Comparison of ENCODE assay signal across 11 cellular contexts in genomic region chr2:106566050-106566449, GRCh38.
DNase-seq lines count a peak whose midpoint lies in the region; ATAC-seq and TF ChIP-seq lines count a peak whose summit lies in the region.
"Had no signal": no experiment of that assay in that cellular context is flagged by ENCODE, and none has a peak within 500 bp of the region (broad histone marks: within the 10 kb centered on the region; RNA-seq: fewer than 3 reads in every experiment).

No MANE protein-coding gene starts in this region.

- H4K20me1 ChIP-seq in MM.1S (ENCODE audit: insufficient read depth, low read length), result no peaks in the 10 kb centered on the region

- H3F3A ChIP-seq in MM.1S (ENCODE audit: insufficient read depth, low read length), result peaks cover 13% of the 10 kb centered on the region

- H3K9ac ChIP-seq in MM.1S (ENCODE audit: low read length), result peak overlapping the region; percentile 10; the same call in 1 of the 2 replicates

- no peaks in the 10 kb centered on the region for H3K36me3 ChIP-seq in MM.1S (replicated peaks; ENCODE audit: insufficient read depth, low read length)

- H3K27ac ChIP-seq in MM.1S (ENCODE audit: low read length), result peak overlapping the region; percentile 65; the same call in 1 of the 2 replicates
- H3K27ac ChIP-seq: testis had no signal

- H3K9me2 ChIP-seq in MM.1S (replicated peaks; ENCODE audit: insufficient read depth, low read length), result no peaks in the 10 kb centered on the region

- H3K4me1 ChIP-seq in MM.1S (ENCODE audit: low read length), result peaks cover 26% of the 10 kb centered on the region
- H3K4me1 ChIP-seq: testis had no signal

- H3K79me2 ChIP-seq in MM.1S (ENCODE audit: low read length), result no peaks in the 10 kb centered on the region

- peak; percentile 44 for DNase-seq in NCI-H2029 (lab: John Stamatoyannopoulos, UW)
- DNase-seq in NCI-H2029 treated with DMSO at 0.1 percent for 48 hours (lab: John Stamatoyannopoulos, UW), result no peak
- DNase-seq in MM.1S, result peak; percentile 59
- peak; percentile 51 for DNase-seq in fibroblast of mammary gland (ENCODE audit: low read depth)
- DNase-seq in stimulated activated CD4-positive, alpha-beta T cell treated with anti-CD3 and anti-CD28 coated beads, Interleukin-2, amount 100 ng/mL, for 24 hours, result peak; percentile 33 to 46
- no peak for DNase-seq in C1 segment of cervical spinal cord (lab: John Stamatoyannopoulos, UW)
- DNase-seq: 8988T, RPMI8226, testis had no signal

- ATAC-seq in GM21529 (IDR thresholded peaks at IDR 0.05; ENCODE audit: unreplicated experiment), result no peak
- ATAC-seq in HG03039 (IDR thresholded peaks at IDR 0.05; ENCODE audit: unreplicated experiment), result no peak

- peak overlapping the region; percentile 65 for H2AFZ ChIP-seq in MM.1S (ENCODE audit: low read length)

- H3K4me2 ChIP-seq in MM.1S (ENCODE audit: low read depth, low read length), result peak overlapping the region; percentile 42

- no peak overlapping the region for H3K4me3 ChIP-seq in MM.1S (ENCODE audit: low read length)
- no peak overlapping the region for H3K4me3 ChIP-seq in fibroblast of mammary gland (ENCODE audit: control insufficient read depth, low read depth, low read length)
- H3K4me3 ChIP-seq: testis had no signal

- no peaks in the 10 kb centered on the region for H3K27me3 ChIP-seq in MM.1S (replicated peaks; ENCODE audit: insufficient read depth, low read length)
- H3K27me3 ChIP-seq: testis had no signal

- no peaks in the 10 kb centered on the region for H3K9me3 ChIP-seq in MM.1S (replicated peaks; ENCODE audit: insufficient read depth, low read length)
- H3K9me3 ChIP-seq: testis had no signal

- TF ChIP-seq CTCF in MM.1S (IDR thresholded peaks at IDR 0.05; ENCODE audit: low read length) (no peak), fibroblast of mammary gland (conservative IDR thresholded peaks at IDR 0.05; ENCODE audit: control insufficient read depth, insufficient read depth, low read depth, low read length) (no peak)

Comparison
In these comparisons a context has a peak if more than half of its experiments do, and no peak if none do; other contexts are left out.
1. DNase-seq: peak in NCI-H2029 (single experiment), MM.1S (single experiment), fibroblast of mammary gland (single experiment) and stimulated activated CD4-positive, alpha-beta T cell treated with anti-CD3 and anti-CD28 coated beads, Interleukin-2, amount 100 ng/mL, for 24 hours (2 of 2); none in NCI-H2029 treated with DMSO at 0.1 percent for 48 hours (single experiment) and C1 segment of cervical spinal cord (0 of 14).